11 cellular contexts compared by ENCODE assay signal in genomic region chr21:38986460-38987395, GRCh38.
A peak's percentile ranks its signal among the peaks of the same experiment; 100 is the strongest.
DNase-seq lines count a peak whose midpoint lies in the region; TF ChIP-seq lines count a peak whose summit lies in the region.
"Had no signal": no experiment of that assay in that cellular context is flagged by ENCODE, and none has a peak within 500 bp of the region (broad histone marks: within the 10 kb centered on the region; RNA-seq: fewer than 3 reads in every experiment).

No MANE protein-coding gene starts in this region.

- H3K4me1 ChIP-seq in BE2C: peaks cover 47% of the 10 kb centered on the region
- H3K4me1 ChIP-seq in sigmoid colon: peaks cover 0 to 77% (median 72%) of the 10 kb centered on the region in 4 donors

- H3K4me3 ChIP-seq in BE2C (ENCODE audit: low read depth, low read length) (peak overlapping the region; percentile 34), HL-60 (replicated peaks; ENCODE audit: insufficient read depth, low read length) (no peak overlapping the region), sigmoid colon (no peak overlapping the region)

- H3K9me3 ChIP-seq in BE2C: no peaks in the 10 kb centered on the region
- H3K9me3 ChIP-seq in sigmoid colon: no peaks in the 10 kb centered on the region

- 90% methylated on average over 12 of the region's 12 CpGs for WGBS in sigmoid colon, 2 donors

- intact Hi-C loops in sigmoid colon (cut with DNase I): loop anchor here (5.0 kb wide), 1 partner anchor 179 kb away; the partner anchor contains the start of gene ETS2

- no peak for TF ChIP-seq CTCF in BE2C (IDR thresholded peaks at IDR 0.05; ENCODE audit: low read depth, low read length)
- no peak for TF ChIP-seq CTCF in HL-60 (IDR thresholded peaks at IDR 0.05; ENCODE audit: insufficient read depth, low read length)
- no peak for TF ChIP-seq CTCF in sigmoid colon (IDR thresholded peaks at IDR 0.05)

- DNase-seq in BE2C (no peak), HL-60 (ENCODE audit: low read depth in 1 of 2, low spot score in 1 of 2) (no peak), cerebellar cortex (ENCODE audit: low spot score) (peak; percentile 2), sigmoid colon (no peak), cortex of kidney (lab: John Stamatoyannopoulos, UW) (no peak), SIG-M5 (lab: John Stamatoyannopoulos, UW) (no peak), hepatic stellate cell (ENCODE audit: low spot score) (no peak)
- DNase-seq: activated T-cell treated with anti-CD3 and anti-CD28 coated beads, Interleukin-2, amount 50 U/mL, for 1 hour; NCI-H1048; NCI-H226; stimulated activated naive CD4-positive, alpha-beta T cell treated with Interleukin-2 at 50 U/mL for 16 hours had no signal

- H3K27ac ChIP-seq in HL-60 (replicated peaks): peak overlapping the region; percentile 90
- H3K27ac ChIP-seq in sigmoid colon: peak overlapping the region in 3 of 4 donors; percentile 74 to 79 (median 78)

- no peaks in the 10 kb centered on the region for H3K36me3 ChIP-seq in BE2C
- H3K36me3 ChIP-seq in sigmoid colon: no peaks in the 10 kb centered on the region

- no peak for TF ChIP-seq POLR2A in sigmoid colon (IDR thresholded peaks at IDR 0.05)

- H3K27me3 ChIP-seq in BE2C (no peaks in the 10 kb centered on the region), HL-60 (ENCODE audit: insufficient read depth, poor library complexity, severe bottlenecking) (no peaks in the 10 kb centered on the region), sigmoid colon (no peaks in the 10 kb centered on the region)

- TF ChIP-seq EP300 in sigmoid colon (IDR thresholded peaks at IDR 0.05): no peak
